9 cellular contexts compared by ENCODE assay signal in genomic region chr11:114168691-114169090, GRCh38.
DNase-seq lines count a peak whose midpoint lies in the region; ATAC-seq and TF ChIP-seq lines count a peak whose summit lies in the region.
"Had no signal": no experiment of that assay in that cellular context is flagged by ENCODE, and none has a peak within 500 bp of the region (broad histone marks: within the 10 kb centered on the region; RNA-seq: fewer than 3 reads in every experiment).

No MANE protein-coding gene starts in this region.

- no peaks in the 10 kb centered on the region for H3K9me3 Mint-ChIP-seq in activated naive CD4-positive, alpha-beta T cell treated with anti-CD3 and anti-CD28 coated beads, Interleukin-2, amount 10 ng/mL, durations not matched to agents 7 days and 5 days
- no peaks in the 10 kb centered on the region for H3K9me3 Mint-ChIP-seq in activated naive CD4-positive, alpha-beta T cell treated with anti-CD3 and anti-CD28 coated beads, Interleukin-2, amount 50 U/mL, for 72 hours
- no peaks in the 10 kb centered on the region for H3K9me3 Mint-ChIP-seq in activated naive CD8-positive, alpha-beta T cell treated with anti-CD3 and anti-CD28 coated beads for 36 hours

- H3K9me3 ChIP-seq in mucosa of rectum (ENCODE audit: control insufficient read depth in 2 of 2, low read length in 2 of 2) (no peaks in the 10 kb centered on the region), tibial nerve (no peaks in the 10 kb centered on the region)
- H3K9me3 ChIP-seq: SJCRH30 had no signal

- peak; percentile 43 for DNase-seq in activated naive CD4-positive, alpha-beta T cell treated with anti-CD3 and anti-CD28 coated beads, Interleukin-2, amount 10 ng/mL, durations not matched to agents 7 days and 5 days
- DNase-seq in activated naive CD4-positive, alpha-beta T cell treated with anti-CD3 and anti-CD28 coated beads, Interleukin-2, amount 50 U/mL, for 72 hours (ENCODE audit: low spot score in 2 of 2) = no peak
- no peak for DNase-seq in activated naive CD8-positive, alpha-beta T cell treated with anti-CD3 and anti-CD28 coated beads for 36 hours
- DNase-seq in tibial nerve (ENCODE audit: low spot score in 2 of 2) (peak in 1 of 2 donors; percentile 11), globus pallidus (ENCODE audit: low spot score) (no peak)
- DNase-seq: SJCRH30 had no signal

- peak overlapping the region; percentile 86 for H3K27ac Mint-ChIP-seq in activated naive CD4-positive, alpha-beta T cell treated with anti-CD3 and anti-CD28 coated beads, Interleukin-2, amount 10 ng/mL, durations not matched to agents 7 days and 5 days
- H3K27ac Mint-ChIP-seq in activated naive CD4-positive, alpha-beta T cell treated with anti-CD3 and anti-CD28 coated beads, Interleukin-2, amount 50 U/mL, for 72 hours = no peak overlapping the region
- H3K27ac Mint-ChIP-seq in activated naive CD8-positive, alpha-beta T cell treated with anti-CD3 and anti-CD28 coated beads for 36 hours = peak overlapping the region; percentile 43

- peaks cover 92% of the 10 kb centered on the region for H3K4me1 Mint-ChIP-seq in activated naive CD4-positive, alpha-beta T cell treated with anti-CD3 and anti-CD28 coated beads, Interleukin-2, amount 10 ng/mL, durations not matched to agents 7 days and 5 days
- H3K4me1 Mint-ChIP-seq in activated naive CD8-positive, alpha-beta T cell treated with anti-CD3 and anti-CD28 coated beads for 36 hours = peaks cover 83% of the 10 kb centered on the region

- no peak overlapping the region for H3K4me3 ChIP-seq in mucosa of rectum (ENCODE audit: low read length in 2 of 2)
- no peak overlapping the region for H3K4me3 ChIP-seq in tibial nerve
- H3K4me3 ChIP-seq: SJCRH30 had no signal

- CTCF ChIA-PET in activated naive CD4-positive, alpha-beta T cell treated with anti-CD3 and anti-CD28 coated beads, Interleukin-2, amount 10 ng/mL, durations not matched to agents 7 days and 5 days (lab: Charles Lee) = interaction anchor here (0.9 to 2.9 kb wide), 2 partner anchors 12 to 39 kb away, joined by 3 to 13 read pairs; no protein-coding TSS in a partner anchor

- H3K27ac ChIP-seq in mucosa of rectum (ENCODE audit: low read depth in 2 of 2, low read length in 2 of 2) (peak overlapping the region; percentile 62 to 64), tibial nerve (peak overlapping the region; percentile 90 to 99 (median 95))
- H3K27ac ChIP-seq: SJCRH30 had no signal

- no peak for TF ChIP-seq CTCF in tibial nerve (IDR thresholded peaks at IDR 0.05)

- H3K4me1 ChIP-seq in mucosa of rectum (ENCODE audit: control insufficient read depth in 2 of 2, insufficient read depth in 2 of 2, low read length in 2 of 2) (peaks cover 59 to 87% of the 10 kb centered on the region in 2 donors), tibial nerve (peaks cover 27 to 99% (median 92%) of the 10 kb centered on the region in 4 donors)

- TF ChIP-seq POLR2A in tibial nerve (IDR thresholded peaks at IDR 0.05) = no peak

- WGBS in tibial nerve, 2 donors = 79 to 86% methylated on average over 1 of the region's 1 CpG

- H3K36me3 ChIP-seq in mucosa of rectum (ENCODE audit: control insufficient read depth in 2 of 2, insufficient read depth in 2 of 2, low read length in 2 of 2) (no peaks in the 10 kb centered on the region), tibial nerve (peaks cover 0 to 10% (median 0%) of the 10 kb centered on the region in 3 donors)
- H3K36me3 ChIP-seq: SJCRH30 had no signal

- peak overlapping the region in 1 of 2 donors; percentile 41 for H3K9ac ChIP-seq in mucosa of rectum (ENCODE audit: low read depth in 1 of 2, low read length in 2 of 2)

- H3K4me3 Mint-ChIP-seq in activated naive CD4-positive, alpha-beta T cell treated with anti-CD3 and anti-CD28 coated beads, Interleukin-2, amount 10 ng/mL, durations not matched to agents 7 days and 5 days = no peak overlapping the region
- H3K4me3 Mint-ChIP-seq in activated naive CD8-positive, alpha-beta T cell treated with anti-CD3 and anti-CD28 coated beads for 36 hours = no peak overlapping the region

- H3K27me3 ChIP-seq in mucosa of rectum (ENCODE audit: control insufficient read depth in 2 of 2, insufficient read depth in 2 of 2, low read length in 2 of 2) (no peaks in the 10 kb centered on the region), tibial nerve (no peaks in the 10 kb centered on the region)
- H3K27me3 ChIP-seq: SJCRH30 had no signal

- H3K36me3 Mint-ChIP-seq in activated naive CD4-positive, alpha-beta T cell treated with anti-CD3 and anti-CD28 coated beads, Interleukin-2, amount 10 ng/mL, durations not matched to agents 7 days and 5 days = peaks cover 13% of the 10 kb centered on the region
- no peaks in the 10 kb centered on the region for H3K36me3 Mint-ChIP-seq in activated naive CD4-positive, alpha-beta T cell treated with anti-CD3 and anti-CD28 coated beads, Interleukin-2, amount 50 U/mL, for 72 hours
- H3K36me3 Mint-ChIP-seq in activated naive CD8-positive, alpha-beta T cell treated with anti-CD3 and anti-CD28 coated beads for 36 hours = no peaks in the 10 kb centered on the region

- no peak for ATAC-seq in activated naive CD4-positive, alpha-beta T cell treated with anti-CD3 and anti-CD28 coated beads, Interleukin-2, amount 50 U/mL, for 72 hours
- ATAC-seq in GM18909 (IDR thresholded peaks at IDR 0.05; ENCODE audit: poor library complexity, unreplicated experiment) (no peak), HG02840 (IDR thresholded peaks at IDR 0.05; ENCODE audit: low FRiP score, unreplicated experiment) (no peak)

- TF ChIP-seq EP300 in tibial nerve (IDR thresholded peaks at IDR 0.05) = no peak

- peaks cover 4% of the 10 kb centered on the region for H3K27me3 Mint-ChIP-seq in activated naive CD4-positive, alpha-beta T cell treated with anti-CD3 and anti-CD28 coated beads, Interleukin-2, amount 10 ng/mL, durations not matched to agents 7 days and 5 days
- H3K27me3 Mint-ChIP-seq in activated naive CD8-positive, alpha-beta T cell treated with anti-CD3 and anti-CD28 coated beads for 36 hours = no peaks in the 10 kb centered on the region

Comparison
In these comparisons a context has a peak if more than half of its experiments do, and no peak if none do; other contexts are left out.
1. H3K27ac Mint-ChIP-seq: peak in activated naive CD4-positive, alpha-beta T cell treated with anti-CD3 and anti-CD28 coated beads, Interleukin-2, amount 10 ng/mL, durations not matched to agents 7 days and 5 days (single experiment) and activated naive CD8-positive, alpha-beta T cell treated with anti-CD3 and anti-CD28 coated beads for 36 hours (single experiment); none in activated naive CD4-positive, alpha-beta T cell treated with anti-CD3 and anti-CD28 coated beads, Interleukin-2, amount 50 U/mL, for 72 hours (0 of 2).